11 cellular contexts compared by ENCODE assay signal in the genomic region with DNA sequence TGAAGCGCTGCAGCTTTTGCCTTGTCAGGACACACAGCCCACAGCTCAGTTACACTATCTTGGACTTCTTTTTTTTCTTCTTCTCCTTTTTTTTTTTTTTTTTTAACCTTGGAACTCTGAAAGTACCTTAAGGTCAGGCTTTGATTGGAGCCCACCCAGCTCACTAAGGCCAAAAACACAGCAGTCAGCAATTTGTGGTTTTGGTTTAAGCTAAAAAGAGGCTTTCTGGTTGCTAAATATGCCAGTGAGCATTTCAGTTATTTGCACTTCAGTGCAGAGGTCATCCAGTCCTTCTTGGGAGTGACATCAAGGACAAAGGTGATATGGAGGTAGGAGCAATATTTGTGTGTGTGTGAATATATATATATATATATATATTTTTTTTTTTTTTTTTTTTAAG. TPM values are rescaled to one million over a fixed set of nuclear protein-coding genes. Genes with fewer than 3 reads are reported as not detected.
DNase-seq lines count a peak whose midpoint lies in the region; ATAC-seq and TF ChIP-seq lines count a peak whose summit lies in the region.
"Had no signal": no experiment of that assay in that cellular context is flagged by ENCODE, and none has a peak within 500 bp of the region (broad histone marks: within the 10 kb centered on the region; RNA-seq: fewer than 3 reads in every experiment).

No MANE protein-coding gene starts in this region.

- peak; percentile 39 for DNase-seq in AG10803 (ENCODE audit: low read depth)
- DNase-seq in EH (ENCODE audit: low read depth): peak; percentile 11
- DNase-seq in WTC11 (ENCODE audit: low spot score): no peak
- DNase-seq in lung (ENCODE audit: low spot score): no peak
- no peak for DNase-seq in NCI-H748 (lab: John Stamatoyannopoulos, UW; ENCODE audit: unreplicated experiment)
- no peak for DNase-seq in NCI-H69 (lab: John Stamatoyannopoulos, UW)
- no peak for DNase-seq in NCI-H1092 (lab: John Stamatoyannopoulos, UW)
- no peak for DNase-seq in H4 (ENCODE audit: low spot score)
- DNase-seq: NCI-H1930; stimulated activated CD4-positive, alpha-beta T cell treated with anti-CD3 and anti-CD28 coated beads, Interleukin-4, amount 100 ng/mL, for 1 hour; upper lobe of right lung had no signal

- no peaks in the 10 kb centered on the region for H3K36me3 ChIP-seq in lung (ENCODE audit: control insufficient read depth in 2 of 2, insufficient read depth in 2 of 2, low read length in 2 of 2)

- H3K4me3 Mint-ChIP-seq in WTC11: no peak overlapping the region

- peaks cover 3 to 12% of the 10 kb centered on the region in 2 donors for H3K4me1 ChIP-seq in lung (ENCODE audit: control insufficient read depth in 2 of 2, insufficient read depth in 2 of 2, low read length in 2 of 2)

- H3K27me3 ChIP-seq in lung (ENCODE audit: control insufficient read depth, insufficient read depth): no peaks in the 10 kb centered on the region
- H3K27me3 ChIP-seq: upper lobe of right lung had no signal

- WGBS in lung, 2 donors: 46 to 82% methylated on average over 1 of the region's 1 CpG

- POLR2A ChIA-PET in WTC11 (lab: Charles Lee): no interaction called here

- no peak for ATAC-seq in WTC11
- no peak for ATAC-seq in lung (ENCODE audit: insufficient read depth, low FRiP score)
- ATAC-seq: upper lobe of right lung had no signal

- H3K9me3 Mint-ChIP-seq in WTC11: no peaks in the 10 kb centered on the region

- CTCF ChIA-PET in WTC11 (lab: Charles Lee): interaction anchor here (0.7 kb wide), 1 partner anchor 159 kb away, joined by 3 read pairs; no protein-coding TSS in a partner anchor

- H3K27ac Mint-ChIP-seq in WTC11: peak overlapping the region; percentile 75

- H3K27me3 Mint-ChIP-seq in WTC11 (ENCODE audit: low read depth): no peaks in the 10 kb centered on the region; the same call in 1 of the 2 replicates

- H3K4me3 ChIP-seq in AG10803 (ENCODE audit: low read length): no peak overlapping the region
- peak overlapping the region; percentile 27 for H3K4me3 ChIP-seq in lung

- no peaks in the 10 kb centered on the region for H3K9me3 ChIP-seq in lung (ENCODE audit: control insufficient read depth in 2 of 2, insufficient read depth in 1 of 2, low read length in 1 of 2)
- H3K9me3 ChIP-seq: upper lobe of right lung had no signal

- peaks cover 16% of the 10 kb centered on the region for H3K4me1 Mint-ChIP-seq in WTC11

- TF ChIP-seq CTCF in AG10803 (conservative IDR thresholded peaks at IDR 0.05; ENCODE audit: low read length) (no peak), WTC11 (IDR thresholded peaks at IDR 0.05) (no peak), lung (IDR thresholded peaks at IDR 0.05; ENCODE audit: control extremely low read depth, extremely low read depth) (no peak)

- H3K27ac ChIP-seq in lung (ENCODE audit: low read depth in 1 of 2, low read length in 1 of 2): peak overlapping the region in 1 of 2 donors; percentile 53

- H3K36me3 Mint-ChIP-seq in WTC11: no peaks in the 10 kb centered on the region

TF ChIP-seq in WTC11, 78 proteins besides CTCF, POLR2A, EP300 and RAD21 (continues in another document):
- TF ChIP-seq, protein P1, sequence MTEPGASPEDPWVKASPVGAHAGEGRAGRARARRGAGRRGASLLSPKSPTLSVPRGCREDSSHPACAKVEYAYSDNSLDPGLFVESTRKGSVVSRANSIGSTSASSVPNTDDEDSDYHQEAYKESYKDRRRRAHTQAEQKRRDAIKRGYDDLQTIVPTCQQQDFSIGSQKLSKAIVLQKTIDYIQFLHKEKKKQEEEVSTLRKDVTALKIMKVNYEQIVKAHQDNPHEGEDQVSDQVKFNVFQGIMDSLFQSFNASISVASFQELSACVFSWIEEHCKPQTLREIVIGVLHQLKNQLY (CRISPR knock-in tag; IDR thresholded peaks at IDR 0.05): no peak
- no peak for TF ChIP-seq SOX15 (CRISPR knock-in tag; IDR thresholded peaks at IDR 0.05)
- no peak for TF ChIP-seq ZNF396 (CRISPR knock-in tag; IDR thresholded peaks at IDR 0.05; ENCODE audit: borderline replicate concordance)
- TF ChIP-seq, protein P2, sequence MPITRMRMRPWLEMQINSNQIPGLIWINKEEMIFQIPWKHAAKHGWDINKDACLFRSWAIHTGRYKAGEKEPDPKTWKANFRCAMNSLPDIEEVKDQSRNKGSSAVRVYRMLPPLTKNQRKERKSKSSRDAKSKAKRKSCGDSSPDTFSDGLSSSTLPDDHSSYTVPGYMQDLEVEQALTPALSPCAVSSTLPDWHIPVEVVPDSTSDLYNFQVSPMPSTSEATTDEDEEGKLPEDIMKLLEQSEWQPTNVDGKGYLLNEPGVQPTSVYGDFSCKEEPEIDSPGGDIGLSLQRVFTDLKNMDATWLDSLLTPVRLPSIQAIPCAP (CRISPR knock-in tag; IDR thresholded peaks at IDR 0.05): no peak
- TF ChIP-seq, protein P3, sequence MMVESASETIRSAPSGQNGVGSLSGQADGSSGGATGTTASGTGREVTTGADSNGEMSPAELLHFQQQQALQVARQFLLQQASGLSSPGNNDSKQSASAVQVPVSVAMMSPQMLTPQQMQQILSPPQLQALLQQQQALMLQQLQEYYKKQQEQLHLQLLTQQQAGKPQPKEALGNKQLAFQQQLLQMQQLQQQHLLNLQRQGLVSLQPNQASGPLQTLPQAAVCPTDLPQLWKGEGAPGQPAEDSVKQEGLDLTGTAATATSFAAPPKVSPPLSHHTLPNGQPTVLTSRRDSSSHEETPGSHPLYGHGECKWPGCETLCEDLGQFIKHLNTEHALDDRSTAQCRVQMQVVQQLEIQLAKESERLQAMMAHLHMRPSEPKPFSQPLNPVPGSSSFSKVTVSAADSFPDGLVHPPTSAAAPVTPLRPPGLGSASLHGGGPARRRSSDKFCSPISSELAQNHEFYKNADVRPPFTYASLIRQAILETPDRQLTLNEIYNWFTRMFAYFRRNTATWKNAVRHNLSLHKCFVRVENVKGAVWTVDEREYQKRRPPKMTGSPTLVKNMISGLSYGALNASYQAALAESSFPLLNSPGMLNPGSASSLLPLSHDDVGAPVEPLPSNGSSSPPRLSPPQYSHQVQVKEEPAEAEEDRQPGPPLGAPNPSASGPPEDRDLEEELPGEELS (CRISPR knock-in tag; IDR thresholded peaks at IDR 0.05): no peak
- TF ChIP-seq, protein P4, sequence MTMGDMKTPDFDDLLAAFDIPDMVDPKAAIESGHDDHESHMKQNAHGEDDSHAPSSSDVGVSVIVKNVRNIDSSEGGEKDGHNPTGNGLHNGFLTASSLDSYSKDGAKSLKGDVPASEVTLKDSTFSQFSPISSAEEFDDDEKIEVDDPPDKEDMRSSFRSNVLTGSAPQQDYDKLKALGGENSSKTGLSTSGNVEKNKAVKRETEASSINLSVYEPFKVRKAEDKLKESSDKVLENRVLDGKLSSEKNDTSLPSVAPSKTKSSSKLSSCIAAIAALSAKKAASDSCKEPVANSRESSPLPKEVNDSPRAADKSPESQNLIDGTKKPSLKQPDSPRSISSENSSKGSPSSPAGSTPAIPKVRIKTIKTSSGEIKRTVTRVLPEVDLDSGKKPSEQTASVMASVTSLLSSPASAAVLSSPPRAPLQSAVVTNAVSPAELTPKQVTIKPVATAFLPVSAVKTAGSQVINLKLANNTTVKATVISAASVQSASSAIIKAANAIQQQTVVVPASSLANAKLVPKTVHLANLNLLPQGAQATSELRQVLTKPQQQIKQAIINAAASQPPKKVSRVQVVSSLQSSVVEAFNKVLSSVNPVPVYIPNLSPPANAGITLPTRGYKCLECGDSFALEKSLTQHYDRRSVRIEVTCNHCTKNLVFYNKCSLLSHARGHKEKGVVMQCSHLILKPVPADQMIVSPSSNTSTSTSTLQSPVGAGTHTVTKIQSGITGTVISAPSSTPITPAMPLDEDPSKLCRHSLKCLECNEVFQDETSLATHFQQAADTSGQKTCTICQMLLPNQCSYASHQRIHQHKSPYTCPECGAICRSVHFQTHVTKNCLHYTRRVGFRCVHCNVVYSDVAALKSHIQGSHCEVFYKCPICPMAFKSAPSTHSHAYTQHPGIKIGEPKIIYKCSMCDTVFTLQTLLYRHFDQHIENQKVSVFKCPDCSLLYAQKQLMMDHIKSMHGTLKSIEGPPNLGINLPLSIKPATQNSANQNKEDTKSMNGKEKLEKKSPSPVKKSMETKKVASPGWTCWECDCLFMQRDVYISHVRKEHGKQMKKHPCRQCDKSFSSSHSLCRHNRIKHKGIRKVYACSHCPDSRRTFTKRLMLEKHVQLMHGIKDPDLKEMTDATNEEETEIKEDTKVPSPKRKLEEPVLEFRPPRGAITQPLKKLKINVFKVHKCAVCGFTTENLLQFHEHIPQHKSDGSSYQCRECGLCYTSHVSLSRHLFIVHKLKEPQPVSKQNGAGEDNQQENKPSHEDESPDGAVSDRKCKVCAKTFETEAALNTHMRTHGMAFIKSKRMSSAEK (CRISPR knock-in tag; IDR thresholded peaks at IDR 0.05; ENCODE audit: borderline replicate concordance): no peak
- no peak for TF ChIP-seq ZNF317 (CRISPR knock-in tag; IDR thresholded peaks at IDR 0.05; ENCODE audit: borderline replicate concordance, low read depth)
- TF ChIP-seq, protein P5, sequence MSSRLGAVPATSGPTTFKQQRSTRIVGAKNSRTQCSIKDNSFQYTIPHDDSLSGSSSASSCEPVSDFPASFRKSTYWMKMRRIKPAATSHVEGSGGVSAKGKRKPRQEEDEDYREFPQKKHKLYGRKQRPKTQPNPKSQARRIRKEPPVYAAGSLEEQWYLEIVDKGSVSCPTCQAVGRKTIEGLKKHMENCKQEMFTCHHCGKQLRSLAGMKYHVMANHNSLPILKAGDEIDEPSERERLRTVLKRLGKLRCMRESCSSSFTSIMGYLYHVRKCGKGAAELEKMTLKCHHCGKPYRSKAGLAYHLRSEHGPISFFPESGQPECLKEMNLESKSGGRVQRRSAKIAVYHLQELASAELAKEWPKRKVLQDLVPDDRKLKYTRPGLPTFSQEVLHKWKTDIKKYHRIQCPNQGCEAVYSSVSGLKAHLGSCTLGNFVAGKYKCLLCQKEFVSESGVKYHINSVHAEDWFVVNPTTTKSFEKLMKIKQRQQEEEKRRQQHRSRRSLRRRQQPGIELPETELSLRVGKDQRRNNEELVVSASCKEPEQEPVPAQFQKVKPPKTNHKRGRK (CRISPR knock-in tag; IDR thresholded peaks at IDR 0.05; ENCODE audit: borderline replicate concordance): no peak
- no peak for TF ChIP-seq KAT7 (CRISPR knock-in tag; IDR thresholded peaks at IDR 0.05; ENCODE audit: borderline replicate concordance)
- no peak for TF ChIP-seq HMGA2 (CRISPR knock-in tag; IDR thresholded peaks at IDR 0.05)

RNA-seq across cellular contexts. Expression of a gene that starts 1.7 kb away (rescaled TPM):
- total RNA-seq in WTC11 (2021): 3.9 to 6.3 TPM (median 4.9 TPM) in 3 replicates
- total RNA-seq in lung: 10 to 100 TPM in 1 of 2 donors, 1 to 10 TPM in 1; 8.1 to 19.3 TPM
- 10 to 100 TPM; 12.1 to 17.1 TPM for polyA plus RNA-seq in lung
- 11.1 and 15.5 TPM in 2 replicates for total RNA-seq in H4 (2014; rRNA removed; shearing (Covaris generic))

RNA-seq across cellular contexts. Expression of a gene that starts 21.7 kb away (rescaled TPM):
- total RNA-seq in WTC11 (2021) (86.2 to 134 TPM (median 95.1 TPM) in 3 replicates), lung (10 to 100 TPM; 83.3 to 97.6 TPM)
- 10 to 100 TPM; 33.1 to 47.9 TPM for polyA plus RNA-seq in lung
- 62.7 and 82.2 TPM in 2 replicates for total RNA-seq in H4 (2014; rRNA removed; shearing (Covaris generic))

RNA-seq across cellular contexts. Expression of a gene that starts 49.3 kb away (rescaled TPM):
- 45.1 to 57.2 TPM (median 47.2 TPM) in 3 replicates for total RNA-seq in WTC11 (2021)
- total RNA-seq in lung: 10 to 100 TPM; 24.2 to 72.8 TPM
- 10 to 100 TPM; 10.3 to 16.7 TPM for polyA plus RNA-seq in lung
- total RNA-seq in H4 (2014; rRNA removed; shearing (Covaris generic)): 10.0 and 10.2 TPM in 2 replicates

Comparison
In these comparisons a context has a peak if more than half of its experiments do, and no peak if none do; other contexts are left out.
1. DNase-seq: peak in AG10803 (single experiment) and EH (single experiment); none in WTC11 (single experiment), lung (single experiment), NCI-H748 (single experiment), NCI-H69 (single experiment), NCI-H1092 (single experiment) and H4 (single experiment).